In the genomic region with DNA sequence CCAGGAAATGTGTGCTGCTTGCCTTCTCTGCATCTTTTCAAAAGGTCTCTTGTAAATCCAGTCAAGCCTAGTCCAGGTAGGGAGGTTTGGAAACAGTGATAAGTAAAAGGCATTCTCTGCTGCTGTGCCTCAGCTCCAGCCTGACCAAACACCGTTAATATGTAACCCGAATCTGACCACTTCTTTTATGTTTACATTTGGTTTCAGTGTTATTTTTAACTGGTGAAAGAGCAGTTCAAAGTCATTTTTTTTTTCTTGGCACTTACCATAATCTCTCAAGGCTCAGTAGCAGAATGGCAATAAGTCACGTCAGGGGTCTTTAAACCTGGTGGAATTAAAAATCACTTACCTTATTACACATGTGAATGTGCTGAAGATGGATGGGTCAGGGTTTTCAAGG, we compare ENCODE assay signal across 1 cellular context.
TF ChIP-seq lines count a peak whose summit lies in the region.

No MANE protein-coding gene starts in this region.

TF ChIP-seq in HepG2, 621 proteins besides CTCF, POLR2A, EP300 and RAD21 (continued from another document and continues in another):
- TF ChIP-seq, protein P1, sequence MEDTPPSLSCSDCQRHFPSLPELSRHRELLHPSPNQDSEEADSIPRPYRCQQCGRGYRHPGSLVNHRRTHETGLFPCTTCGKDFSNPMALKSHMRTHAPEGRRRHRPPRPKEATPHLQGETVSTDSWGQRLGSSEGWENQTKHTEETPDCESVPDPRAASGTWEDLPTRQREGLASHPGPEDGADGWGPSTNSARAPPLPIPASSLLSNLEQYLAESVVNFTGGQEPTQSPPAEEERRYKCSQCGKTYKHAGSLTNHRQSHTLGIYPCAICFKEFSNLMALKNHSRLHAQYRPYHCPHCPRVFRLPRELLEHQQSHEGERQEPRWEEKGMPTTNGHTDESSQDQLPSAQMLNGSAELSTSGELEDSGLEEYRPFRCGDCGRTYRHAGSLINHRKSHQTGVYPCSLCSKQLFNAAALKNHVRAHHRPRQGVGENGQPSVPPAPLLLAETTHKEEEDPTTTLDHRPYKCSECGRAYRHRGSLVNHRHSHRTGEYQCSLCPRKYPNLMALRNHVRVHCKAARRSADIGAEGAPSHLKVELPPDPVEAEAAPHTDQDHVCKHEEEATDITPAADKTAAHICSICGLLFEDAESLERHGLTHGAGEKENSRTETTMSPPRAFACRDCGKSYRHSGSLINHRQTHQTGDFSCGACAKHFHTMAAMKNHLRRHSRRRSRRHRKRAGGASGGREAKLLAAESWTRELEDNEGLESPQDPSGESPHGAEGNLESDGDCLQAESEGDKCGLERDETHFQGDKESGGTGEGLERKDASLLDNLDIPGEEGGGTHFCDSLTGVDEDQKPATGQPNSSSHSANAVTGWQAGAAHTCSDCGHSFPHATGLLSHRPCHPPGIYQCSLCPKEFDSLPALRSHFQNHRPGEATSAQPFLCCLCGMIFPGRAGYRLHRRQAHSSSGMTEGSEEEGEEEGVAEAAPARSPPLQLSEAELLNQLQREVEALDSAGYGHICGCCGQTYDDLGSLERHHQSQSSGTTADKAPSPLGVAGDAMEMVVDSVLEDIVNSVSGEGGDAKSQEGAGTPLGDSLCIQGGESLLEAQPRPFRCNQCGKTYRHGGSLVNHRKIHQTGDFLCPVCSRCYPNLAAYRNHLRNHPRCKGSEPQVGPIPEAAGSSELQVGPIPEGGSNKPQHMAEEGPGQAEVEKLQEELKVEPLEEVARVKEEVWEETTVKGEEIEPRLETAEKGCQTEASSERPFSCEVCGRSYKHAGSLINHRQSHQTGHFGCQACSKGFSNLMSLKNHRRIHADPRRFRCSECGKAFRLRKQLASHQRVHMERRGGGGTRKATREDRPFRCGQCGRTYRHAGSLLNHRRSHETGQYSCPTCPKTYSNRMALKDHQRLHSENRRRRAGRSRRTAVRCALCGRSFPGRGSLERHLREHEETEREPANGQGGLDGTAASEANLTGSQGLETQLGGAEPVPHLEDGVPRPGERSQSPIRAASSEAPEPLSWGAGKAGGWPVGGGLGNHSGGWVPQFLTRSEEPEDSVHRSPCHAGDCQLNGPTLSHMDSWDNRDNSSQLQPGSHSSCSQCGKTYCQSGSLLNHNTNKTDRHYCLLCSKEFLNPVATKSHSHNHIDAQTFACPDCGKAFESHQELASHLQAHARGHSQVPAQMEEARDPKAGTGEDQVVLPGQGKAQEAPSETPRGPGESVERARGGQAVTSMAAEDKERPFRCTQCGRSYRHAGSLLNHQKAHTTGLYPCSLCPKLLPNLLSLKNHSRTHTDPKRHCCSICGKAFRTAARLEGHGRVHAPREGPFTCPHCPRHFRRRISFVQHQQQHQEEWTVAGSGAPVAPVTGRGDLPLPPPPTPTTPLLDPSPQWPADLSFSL (CRISPR knock-in tag; IDR thresholded peaks at IDR 0.05) = no peak
- TF ChIP-seq, protein P2, sequence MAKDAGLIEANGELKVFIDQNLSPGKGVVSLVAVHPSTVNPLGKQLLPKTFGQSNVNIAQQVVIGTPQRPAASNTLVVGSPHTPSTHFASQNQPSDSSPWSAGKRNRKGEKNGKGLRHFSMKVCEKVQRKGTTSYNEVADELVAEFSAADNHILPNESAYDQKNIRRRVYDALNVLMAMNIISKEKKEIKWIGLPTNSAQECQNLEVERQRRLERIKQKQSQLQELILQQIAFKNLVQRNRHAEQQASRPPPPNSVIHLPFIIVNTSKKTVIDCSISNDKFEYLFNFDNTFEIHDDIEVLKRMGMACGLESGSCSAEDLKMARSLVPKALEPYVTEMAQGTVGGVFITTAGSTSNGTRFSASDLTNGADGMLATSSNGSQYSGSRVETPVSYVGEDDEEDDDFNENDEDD (CRISPR knock-in tag; IDR thresholded peaks at IDR 0.05; ENCODE audit: borderline replicate concordance) = no peak
- TF ChIP-seq ZNF549 (CRISPR knock-in tag; IDR thresholded peaks at IDR 0.05) (no peak), CEBPG (CRISPR knock-in tag; IDR thresholded peaks at IDR 0.05) (no peak), ARNT (IDR thresholded peaks at IDR 0.05) (no peak), TOPORS (CRISPR knock-in tag; IDR thresholded peaks at IDR 0.05) (no peak), ZSCAN30 (CRISPR knock-in tag; IDR thresholded peaks at IDR 0.05) (no peak), FOXA1 (IDR thresholded peaks at IDR 0.05) (no peak), FOXA1 (CRISPR knock-in tag; IDR thresholded peaks at IDR 0.05) (0 out of 2 replicates have a peak, but pooled peaks have one; percentile 15), ZNF616 (CRISPR knock-in tag; IDR thresholded peaks at IDR 0.05; ENCODE audit: low read depth) (no peak), MIER3 (CRISPR knock-in tag; IDR thresholded peaks at IDR 0.05; ENCODE audit: borderline replicate concordance) (no peak), EHMT2 (IDR thresholded peaks at IDR 0.05; ENCODE audit: borderline replicate concordance, low read depth, low read length) (no peak), ZNF724P (CRISPR knock-in tag; IDR thresholded peaks at IDR 0.05; ENCODE audit: borderline replicate concordance) (no peak), SMARCC2 (IDR thresholded peaks at IDR 0.05) (no peak), PHF21A (CRISPR knock-in tag; IDR thresholded peaks at IDR 0.05) (0 out of 2 replicates have a peak, but pooled peaks have one; percentile 23), ZNF841 (CRISPR knock-in tag; IDR thresholded peaks at IDR 0.05; ENCODE audit: borderline replicate concordance) (no peak), MZF1 (CRISPR knock-in tag; IDR thresholded peaks at IDR 0.05; ENCODE audit: borderline replicate concordance) (no peak), KAT8 (CRISPR knock-in tag; IDR thresholded peaks at IDR 0.05) (0 out of 2 replicates have a peak, but pooled peaks have one; percentile 47), HOXD1 (CRISPR knock-in tag; IDR thresholded peaks at IDR 0.05) (no peak), BORCS8-MEF2B (CRISPR knock-in tag; IDR thresholded peaks at IDR 0.05) (no peak), ZNF614 (CRISPR knock-in tag; IDR thresholded peaks at IDR 0.05; ENCODE audit: borderline replicate concordance) (0 out of 2 replicates have a peak, but pooled peaks have one; percentile 60), RARA (CRISPR knock-in tag; IDR thresholded peaks at IDR 0.05) (peak; percentile 44; the same call in 1 of the 2 replicates), XRCC5 (optimal IDR thresholded peaks at IDR 0.05; ENCODE audit: low read length) (no peak), ZNF136 (CRISPR knock-in tag; IDR thresholded peaks at IDR 0.05; ENCODE audit: low read depth) (no peak), GATAD2A (CRISPR knock-in tag; IDR thresholded peaks at IDR 0.05) (peak; percentile 66), HNRNPK (IDR thresholded peaks at IDR 0.05; ENCODE audit: low read depth, low read length, poor library complexity, severe bottlenecking) (no peak), ZNF607 (CRISPR knock-in tag; IDR thresholded peaks at IDR 0.05; ENCODE audit: borderline replicate concordance) (no peak), ZNF34 (CRISPR knock-in tag; IDR thresholded peaks at IDR 0.05; ENCODE audit: borderline replicate concordance) (no peak), ZNF441 (CRISPR knock-in tag; IDR thresholded peaks at IDR 0.05; ENCODE audit: borderline replicate concordance) (0 out of 2 replicates have a peak, but pooled peaks have one; percentile 39), TBX2 (CRISPR knock-in tag; IDR thresholded peaks at IDR 0.05; ENCODE audit: borderline replicate concordance) (peak; percentile 51; the same call in 1 of the 2 replicates), ZNF12 (CRISPR knock-in tag; IDR thresholded peaks at IDR 0.05) (peak; percentile 85; the same call in 1 of the 2 replicates), BCL6 (CRISPR knock-in tag; IDR thresholded peaks at IDR 0.05) (0 out of 2 replicates have a peak, but pooled peaks have one; percentile 20), ZNF180 (CRISPR knock-in tag; IDR thresholded peaks at IDR 0.05; ENCODE audit: borderline replicate concordance, low read depth) (no peak), GFI1 (CRISPR knock-in tag; IDR thresholded peaks at IDR 0.05; ENCODE audit: borderline replicate concordance) (0 out of 2 replicates have a peak, but pooled peaks have one; percentile 23), ZNF792 (CRISPR knock-in tag; IDR thresholded peaks at IDR 0.05) (no peak), SOX5 (CRISPR knock-in tag; IDR thresholded peaks at IDR 0.05; ENCODE audit: borderline replicate concordance) (peak; percentile 35; the same call in 1 of the 2 replicates)
- TF ChIP-seq, protein P3, sequence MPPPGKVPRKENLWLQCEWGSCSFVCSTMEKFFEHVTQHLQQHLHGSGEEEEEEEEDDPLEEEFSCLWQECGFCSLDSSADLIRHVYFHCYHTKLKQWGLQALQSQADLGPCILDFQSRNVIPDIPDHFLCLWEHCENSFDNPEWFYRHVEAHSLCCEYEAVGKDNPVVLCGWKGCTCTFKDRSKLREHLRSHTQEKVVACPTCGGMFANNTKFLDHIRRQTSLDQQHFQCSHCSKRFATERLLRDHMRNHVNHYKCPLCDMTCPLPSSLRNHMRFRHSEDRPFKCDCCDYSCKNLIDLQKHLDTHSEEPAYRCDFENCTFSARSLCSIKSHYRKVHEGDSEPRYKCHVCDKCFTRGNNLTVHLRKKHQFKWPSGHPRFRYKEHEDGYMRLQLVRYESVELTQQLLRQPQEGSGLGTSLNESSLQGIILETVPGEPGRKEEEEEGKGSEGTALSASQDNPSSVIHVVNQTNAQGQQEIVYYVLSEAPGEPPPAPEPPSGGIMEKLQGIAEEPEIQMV (CRISPR knock-in tag; IDR thresholded peaks at IDR 0.05; ENCODE audit: low read depth) = no peak
- TF ChIP-seq, protein P4, sequence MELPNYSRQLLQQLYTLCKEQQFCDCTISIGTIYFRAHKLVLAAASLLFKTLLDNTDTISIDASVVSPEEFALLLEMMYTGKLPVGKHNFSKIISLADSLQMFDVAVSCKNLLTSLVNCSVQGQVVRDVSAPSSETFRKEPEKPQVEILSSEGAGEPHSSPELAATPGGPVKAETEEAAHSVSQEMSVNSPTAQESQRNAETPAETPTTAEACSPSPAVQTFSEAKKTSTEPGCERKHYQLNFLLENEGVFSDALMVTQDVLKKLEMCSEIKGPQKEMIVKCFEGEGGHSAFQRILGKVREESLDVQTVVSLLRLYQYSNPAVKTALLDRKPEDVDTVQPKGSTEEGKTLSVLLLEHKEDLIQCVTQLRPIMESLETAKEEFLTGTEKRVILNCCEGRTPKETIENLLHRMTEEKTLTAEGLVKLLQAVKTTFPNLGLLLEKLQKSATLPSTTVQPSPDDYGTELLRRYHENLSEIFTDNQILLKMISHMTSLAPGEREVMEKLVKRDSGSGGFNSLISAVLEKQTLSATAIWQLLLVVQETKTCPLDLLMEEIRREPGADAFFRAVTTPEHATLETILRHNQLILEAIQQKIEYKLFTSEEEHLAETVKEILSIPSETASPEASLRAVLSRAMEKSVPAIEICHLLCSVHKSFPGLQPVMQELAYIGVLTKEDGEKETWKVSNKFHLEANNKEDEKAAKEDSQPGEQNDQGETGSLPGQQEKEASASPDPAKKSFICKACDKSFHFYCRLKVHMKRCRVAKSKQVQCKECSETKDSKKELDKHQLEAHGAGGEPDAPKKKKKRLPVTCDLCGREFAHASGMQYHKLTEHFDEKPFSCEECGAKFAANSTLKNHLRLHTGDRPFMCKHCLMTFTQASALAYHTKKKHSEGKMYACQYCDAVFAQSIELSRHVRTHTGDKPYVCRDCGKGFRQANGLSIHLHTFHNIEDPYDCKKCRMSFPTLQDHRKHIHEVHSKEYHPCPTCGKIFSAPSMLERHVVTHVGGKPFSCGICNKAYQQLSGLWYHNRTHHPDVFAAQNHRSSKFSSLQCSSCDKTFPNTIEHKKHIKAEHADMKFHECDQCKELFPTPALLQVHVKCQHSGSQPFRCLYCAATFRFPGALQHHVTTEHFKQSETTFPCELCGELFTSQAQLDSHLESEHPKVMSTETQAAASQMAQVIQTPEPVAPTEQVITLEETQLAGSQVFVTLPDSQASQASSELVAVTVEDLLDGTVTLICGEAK (IDR thresholded peaks at IDR 0.05) = no peak
- TF ChIP-seq, protein P4 (CRISPR knock-in tag; IDR thresholded peaks at IDR 0.05) = no peak; the same call in 1 of the 2 replicates
- TF ChIP-seq, protein P5, sequence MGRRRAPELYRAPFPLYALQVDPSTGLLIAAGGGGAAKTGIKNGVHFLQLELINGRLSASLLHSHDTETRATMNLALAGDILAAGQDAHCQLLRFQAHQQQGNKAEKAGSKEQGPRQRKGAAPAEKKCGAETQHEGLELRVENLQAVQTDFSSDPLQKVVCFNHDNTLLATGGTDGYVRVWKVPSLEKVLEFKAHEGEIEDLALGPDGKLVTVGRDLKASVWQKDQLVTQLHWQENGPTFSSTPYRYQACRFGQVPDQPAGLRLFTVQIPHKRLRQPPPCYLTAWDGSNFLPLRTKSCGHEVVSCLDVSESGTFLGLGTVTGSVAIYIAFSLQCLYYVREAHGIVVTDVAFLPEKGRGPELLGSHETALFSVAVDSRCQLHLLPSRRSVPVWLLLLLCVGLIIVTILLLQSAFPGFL (CRISPR knock-in tag; IDR thresholded peaks at IDR 0.05) = no peak
- TF ChIP-seq, protein P6, sequence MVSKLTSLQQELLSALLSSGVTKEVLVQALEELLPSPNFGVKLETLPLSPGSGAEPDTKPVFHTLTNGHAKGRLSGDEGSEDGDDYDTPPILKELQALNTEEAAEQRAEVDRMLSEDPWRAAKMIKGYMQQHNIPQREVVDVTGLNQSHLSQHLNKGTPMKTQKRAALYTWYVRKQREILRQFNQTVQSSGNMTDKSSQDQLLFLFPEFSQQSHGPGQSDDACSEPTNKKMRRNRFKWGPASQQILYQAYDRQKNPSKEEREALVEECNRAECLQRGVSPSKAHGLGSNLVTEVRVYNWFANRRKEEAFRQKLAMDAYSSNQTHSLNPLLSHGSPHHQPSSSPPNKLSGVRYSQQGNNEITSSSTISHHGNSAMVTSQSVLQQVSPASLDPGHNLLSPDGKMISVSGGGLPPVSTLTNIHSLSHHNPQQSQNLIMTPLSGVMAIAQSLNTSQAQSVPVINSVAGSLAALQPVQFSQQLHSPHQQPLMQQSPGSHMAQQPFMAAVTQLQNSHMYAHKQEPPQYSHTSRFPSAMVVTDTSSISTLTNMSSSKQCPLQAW (CRISPR knock-in tag; IDR thresholded peaks at IDR 0.05) = peak; percentile 94
